Comparison of ENCODE assay signal across 9 cellular contexts in genomic region chr1:206575165-206575893, GRCh38. TPM values are rescaled to one million over a fixed set of nuclear protein-coding genes. Genes with fewer than 3 reads are reported as not detected.
DNase-seq lines count a peak whose midpoint lies in the region; ATAC-seq and TF ChIP-seq lines count a peak whose summit lies in the region.
"Had no signal": no experiment of that assay in that cellular context is flagged by ENCODE, and none has a peak within 500 bp of the region (broad histone marks: within the 10 kb centered on the region; RNA-seq: fewer than 3 reads in every experiment).

No MANE protein-coding gene starts in this region.

- intact Hi-C loops in right lobe of liver (cut with DNase I): no loop called here

- 29% methylated on average over 10 of the region's 11 CpGs for WGBS in right lobe of liver (ENCODE audit: insufficient coverage, low coverage, low lambda C conversion rate, missing lambda C conversion rate)

- TF ChIP-seq POLR2A in right lobe of liver (IDR thresholded peaks at IDR 0.05): no peak

- peak; percentile 39 to 67 (median 63) for ATAC-seq in right lobe of liver

- H3K36me3 ChIP-seq in right lobe of liver: peaks cover 0 to 1% (median 0%) of the 10 kb centered on the region in 4 donors

- DNase-seq in NCI-H1092 treated with DMSO at 0.1 percent for 48 hours (lab: John Stamatoyannopoulos, UW) (peak; percentile 42), NCI-H1092 (lab: John Stamatoyannopoulos, UW) (no peak), NCI-H82 treated with DMSO at 0.1 percent for 48 hours (lab: John Stamatoyannopoulos, UW; ENCODE audit: unreplicated experiment) (peak; percentile 43), astrocyte of the spinal cord (ENCODE audit: low read depth, low spot score) (peak; percentile 64), right lobe of liver (no peak), NCI-H2196 (lab: John Stamatoyannopoulos, UW; ENCODE audit: unreplicated experiment) (no peak), DMS114 treated with DMSO at 0.1 percent for 48 hours (lab: John Stamatoyannopoulos, UW; ENCODE audit: unreplicated experiment) (no peak), OCI-M2 (lab: John Stamatoyannopoulos, UW; ENCODE audit: unreplicated experiment) (no peak)

- H3K4me3 ChIP-seq in astrocyte of the spinal cord (ENCODE audit: low read depth, low read length): no peak overlapping the region
- no peak overlapping the region for H3K4me3 ChIP-seq in right lobe of liver

- peaks cover 0 to 24% (median 7%) of the 10 kb centered on the region in 4 donors for H3K4me1 ChIP-seq in right lobe of liver

- no peaks in the 10 kb centered on the region for H3K9me3 ChIP-seq in right lobe of liver

- peak overlapping the region in 2 of 3 donors; percentile 50 to 58 for H3K27ac ChIP-seq in right lobe of liver
- H3K27ac ChIP-seq: VCaP had no signal

- in situ Hi-C loops in astrocyte of the spinal cord (cut with HindIII; ENCODE audit: low sequenced_read_pairs): no loop called here

- no peak for TF ChIP-seq CTCF in astrocyte of the spinal cord (IDR thresholded peaks at IDR 0.05; ENCODE audit: low read depth, low read length)
- TF ChIP-seq CTCF in right lobe of liver (IDR thresholded peaks at IDR 0.05): no peak

- no peaks in the 10 kb centered on the region for H3K27me3 ChIP-seq in right lobe of liver

RNA-seq across cellular contexts. Expression of gene EIF2D, which starts 36.9 kb away (rescaled TPM):
- total RNA-seq in right lobe of liver: 10 to 100 TPM; 18.4 to 29.3 (median 24.4) TPM

Comparison
In these comparisons a context has a peak if more than half of its experiments do, and no peak if none do; other contexts are left out.
1. DNase-seq: peak in NCI-H1092 treated with DMSO at 0.1 percent for 48 hours (single experiment), NCI-H82 treated with DMSO at 0.1 percent for 48 hours (single experiment) and astrocyte of the spinal cord (single experiment); none in NCI-H1092 (single experiment), right lobe of liver (0 of 3), NCI-H2196 (single experiment), DMS114 treated with DMSO at 0.1 percent for 48 hours (single experiment) and OCI-M2 (single experiment).